ENCODE assay signal across 8 cellular contexts in genomic region chr15:21759401-21760165, GRCh38.
A peak's percentile ranks its signal among the peaks of the same experiment; 100 is the strongest.
DNase-seq lines count a peak whose midpoint lies in the region; ATAC-seq and TF ChIP-seq lines count a peak whose summit lies in the region.
"Not testable (repeated sequence)": the region's sequence is repeated elsewhere in the genome, so short reads cannot be mapped to it uniquely, and the experiment has no call there.

No MANE protein-coding gene starts in this region.

- not testable (repeated sequence) for H3K9me3 ChIP-seq in CD4-positive, alpha-beta T cell (ENCODE audit: control insufficient read depth, low read length)

- H3K4me3 Mint-ChIP-seq in CD4-positive, alpha-beta T cell; activated CD8-positive, alpha-beta T cell treated with anti-CD3 and anti-CD28 coated beads for 36 hours; activated T-helper 1 cell treated with anti-CD3 and anti-CD28 coated beads, Interleukin-12 subunit alpha, Interleukin-12 subunit beta, Interleukin-2, Interleukin-4 antibody, amounts not matched to agents 30 ng/mL and 10 ng/mL and 1 ng/mL, durations not matched to agents 14 hours and 24 hours and 36 hours; activated naive CD8-positive, alpha-beta T cell treated with anti-CD3 and anti-CD28 coated beads for 36 hours: not testable (repeated sequence)

- not testable (repeated sequence) for H3K27ac ChIP-seq in CD4-positive, alpha-beta T cell (ENCODE audit: low read depth, low read length)

- CTCF ChIA-PET in CD4-positive, alpha-beta T cell (lab: Charles Lee); activated CD8-positive, alpha-beta T cell treated with anti-CD3 and anti-CD28 coated beads for 36 hours (lab: Charles Lee): not testable (repeated sequence)

- TF ChIP-seq CTCF in CD4-positive, alpha-beta T cell (IDR thresholded peaks at IDR 0.05); activated CD8-positive, alpha-beta T cell treated with anti-CD3 and anti-CD28 coated beads for 36 hours (IDR thresholded peaks at IDR 0.05): not testable (repeated sequence)

- not testable (repeated sequence) for H3K27me3 ChIP-seq in CD4-positive, alpha-beta T cell (ENCODE audit: control insufficient read depth, insufficient read depth, low read length)

- peak; percentile 66 for ATAC-seq in CD4-positive, alpha-beta T cell (ENCODE audit: poor library complexity)
- peak; percentile 60 for ATAC-seq in activated CD8-positive, alpha-beta T cell treated with anti-CD3 and anti-CD28 coated beads for 36 hours
- peak; percentile 60 for ATAC-seq in stimulated activated naive CD8-positive, alpha-beta T cell treated with anti-CD3 and anti-CD28 coated beads, Interleukin-15, Interleukin-2, amounts not matched to agents 100 U/mL and 50 U/mL, for 24 hours

- not testable (repeated sequence) for DNase-seq in CD4-positive, alpha-beta T cell; activated CD8-positive, alpha-beta T cell treated with anti-CD3 and anti-CD28 coated beads for 36 hours; activated T-helper 1 cell treated with anti-CD3 and anti-CD28 coated beads, Interleukin-12 subunit alpha, Interleukin-12 subunit beta, Interleukin-2, Interleukin-4 antibody, amounts not matched to agents 30 ng/mL and 10 ng/mL and 1 ng/mL, durations not matched to agents 14 hours and 24 hours and 36 hours (ENCODE audit: low spot score); stimulated activated naive CD8-positive, alpha-beta T cell treated with anti-CD3 and anti-CD28 coated beads, Interleukin-15, Interleukin-2, amounts not matched to agents 100 U/mL and 50 U/mL, for 24 hours
- DNase-seq in activated CD4-positive, alpha-beta T cell treated with anti-CD3 and anti-CD28 coated beads for 48 hours = peak; percentile 6
- peak; percentile 2 for DNase-seq in activated naive CD8-positive, alpha-beta T cell treated with anti-CD3 and anti-CD28 coated beads for 36 hours
- DNase-seq in mesenteric fat pad (ENCODE audit: low spot score) = peak; percentile 9
- DNase-seq in stimulated activated CD4-positive, alpha-beta T cell treated with anti-CD3 and anti-CD28 coated beads, Interleukin-15, amount 100 ng/mL, for 24 hours = peak; percentile 5

- not testable (repeated sequence) for H3K4me1 Mint-ChIP-seq in CD4-positive, alpha-beta T cell (ENCODE audit: low read depth); activated CD8-positive, alpha-beta T cell treated with anti-CD3 and anti-CD28 coated beads for 36 hours (ENCODE audit: low read depth); activated T-helper 1 cell treated with anti-CD3 and anti-CD28 coated beads, Interleukin-12 subunit alpha, Interleukin-12 subunit beta, Interleukin-2, Interleukin-4 antibody, amounts not matched to agents 30 ng/mL and 10 ng/mL and 1 ng/mL, durations not matched to agents 14 hours and 24 hours and 36 hours (ENCODE audit: low read depth); activated naive CD8-positive, alpha-beta T cell treated with anti-CD3 and anti-CD28 coated beads for 36 hours

- H3K27ac Mint-ChIP-seq in CD4-positive, alpha-beta T cell; activated CD8-positive, alpha-beta T cell treated with anti-CD3 and anti-CD28 coated beads for 36 hours; activated naive CD8-positive, alpha-beta T cell treated with anti-CD3 and anti-CD28 coated beads for 36 hours: not testable (repeated sequence)
- peak overlapping the region; percentile 22 for H3K27ac Mint-ChIP-seq in activated T-helper 1 cell treated with anti-CD3 and anti-CD28 coated beads, Interleukin-12 subunit alpha, Interleukin-12 subunit beta, Interleukin-2, Interleukin-4 antibody, amounts not matched to agents 30 ng/mL and 10 ng/mL and 1 ng/mL, durations not matched to agents 14 hours and 24 hours and 36 hours

- not testable (repeated sequence) for H3K36me3 Mint-ChIP-seq in CD4-positive, alpha-beta T cell (ENCODE audit: low read depth); activated CD8-positive, alpha-beta T cell treated with anti-CD3 and anti-CD28 coated beads for 36 hours (ENCODE audit: low read depth); activated T-helper 1 cell treated with anti-CD3 and anti-CD28 coated beads, Interleukin-12 subunit alpha, Interleukin-12 subunit beta, Interleukin-2, Interleukin-4 antibody, amounts not matched to agents 30 ng/mL and 10 ng/mL and 1 ng/mL, durations not matched to agents 14 hours and 24 hours and 36 hours (ENCODE audit: low read depth); activated naive CD8-positive, alpha-beta T cell treated with anti-CD3 and anti-CD28 coated beads for 36 hours

- H3K9me3 Mint-ChIP-seq in CD4-positive, alpha-beta T cell; activated CD8-positive, alpha-beta T cell treated with anti-CD3 and anti-CD28 coated beads for 36 hours; activated T-helper 1 cell treated with anti-CD3 and anti-CD28 coated beads, Interleukin-12 subunit alpha, Interleukin-12 subunit beta, Interleukin-2, Interleukin-4 antibody, amounts not matched to agents 30 ng/mL and 10 ng/mL and 1 ng/mL, durations not matched to agents 14 hours and 24 hours and 36 hours; activated naive CD8-positive, alpha-beta T cell treated with anti-CD3 and anti-CD28 coated beads for 36 hours: not testable (repeated sequence)

- intact Hi-C loops in CD4-positive, alpha-beta T cell (cut with DNase I, micrococcal nuclease); activated CD8-positive, alpha-beta T cell treated with anti-CD3 and anti-CD28 coated beads for 36 hours (cut with micrococcal nuclease); activated T-helper 1 cell treated with anti-CD3 and anti-CD28 coated beads, Interleukin-12 subunit alpha, Interleukin-12 subunit beta, Interleukin-2, Interleukin-4 antibody, amounts not matched to agents 30 ng/mL and 10 ng/mL and 1 ng/mL, durations not matched to agents 14 hours and 24 hours and 36 hours (cut with micrococcal nuclease): not testable (repeated sequence)

- POLR2A ChIA-PET in CD4-positive, alpha-beta T cell (lab: Charles Lee); activated CD8-positive, alpha-beta T cell treated with anti-CD3 and anti-CD28 coated beads for 36 hours (lab: Charles Lee): not testable (repeated sequence)

- H3K27me3 Mint-ChIP-seq in CD4-positive, alpha-beta T cell; activated CD8-positive, alpha-beta T cell treated with anti-CD3 and anti-CD28 coated beads for 36 hours; activated T-helper 1 cell treated with anti-CD3 and anti-CD28 coated beads, Interleukin-12 subunit alpha, Interleukin-12 subunit beta, Interleukin-2, Interleukin-4 antibody, amounts not matched to agents 30 ng/mL and 10 ng/mL and 1 ng/mL, durations not matched to agents 14 hours and 24 hours and 36 hours (ENCODE audit: insufficient read depth); activated naive CD8-positive, alpha-beta T cell treated with anti-CD3 and anti-CD28 coated beads for 36 hours: not testable (repeated sequence)
